ENCODE assay signal across 8 cellular contexts in the genomic region with DNA sequence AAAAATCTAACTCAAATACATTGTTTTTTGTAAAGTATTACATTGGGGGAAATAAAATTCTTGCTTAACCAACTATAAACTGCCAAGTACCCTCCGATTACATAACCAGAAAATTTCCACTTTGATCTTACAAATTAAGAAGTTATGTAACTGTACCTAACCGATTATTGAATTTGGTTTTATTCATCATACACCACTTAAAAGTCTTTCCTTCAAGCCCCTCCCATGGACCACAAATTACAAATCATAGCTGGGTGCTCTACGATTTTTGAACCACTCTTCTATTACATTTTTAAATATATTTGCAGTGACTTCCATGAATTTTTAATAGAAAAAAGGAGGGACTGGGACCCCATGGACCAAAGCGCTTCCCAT. TPM values are rescaled to one million over a fixed set of nuclear protein-coding genes. Genes with fewer than 3 reads are reported as not detected.
DNase-seq lines count a peak whose midpoint lies in the region; ATAC-seq and TF ChIP-seq lines count a peak whose summit lies in the region.

No MANE protein-coding gene starts in this region.

- 4 to 13% methylated on average over 4 of the region's 4 CpGs for WGBS in lung, 2 donors

- H3K4me1 ChIP-seq in HEK293 (ENCODE audit: control insufficient read depth, insufficient read depth, low read length): no peaks in the 10 kb centered on the region
- peaks cover 0 to 3% of the 10 kb centered on the region in 2 donors for H3K4me1 ChIP-seq in lung (ENCODE audit: control insufficient read depth in 2 of 2, insufficient read depth in 2 of 2, low read length in 2 of 2)

- H3K4me3 ChIP-seq in HEK293 (ENCODE audit: low read depth, low read length): peak overlapping the region; percentile 89
- peak overlapping the region; percentile 98 for H3K4me3 ChIP-seq in astrocyte of the spinal cord (ENCODE audit: low read depth, low read length)
- H3K4me3 ChIP-seq in lung: peak overlapping the region; percentile 99

- in situ Hi-C loops in ACHN (cut with HindIII; ENCODE audit: low pct_ligation_motif_present, low pct_unique_long_range_greater_than_20kb, low sequenced_read_pairs): no loop called here
- in situ Hi-C loops in astrocyte of the spinal cord (cut with HindIII; ENCODE audit: low sequenced_read_pairs): no loop called here

- peak; percentile 12 for DNase-seq in ACHN
- no peak for DNase-seq in astrocyte of the spinal cord (ENCODE audit: low read depth, low spot score)
- DNase-seq in lung (ENCODE audit: low spot score): no peak
- DNase-seq in NCI-H446 treated with DMSO at 0.1 percent for 48 hours (lab: John Stamatoyannopoulos, UW): no peak
- no peak for DNase-seq in NCI-H1436 treated with DMSO at 0.1 percent for 48 hours (lab: John Stamatoyannopoulos, UW)

- H3K9me3 ChIP-seq in HEK293 (ENCODE audit: control insufficient read depth, insufficient read depth, low read depth, low read length): no peaks in the 10 kb centered on the region
- peaks cover 0 to 3% of the 10 kb centered on the region in 2 donors for H3K9me3 ChIP-seq in lung (ENCODE audit: control insufficient read depth in 2 of 2, insufficient read depth in 1 of 2, low read length in 1 of 2)

- CTCF ChIA-PET in HEK293 (lab: Yijun Ruan, JAX): no interaction called here

- no peaks in the 10 kb centered on the region for H3K27me3 ChIP-seq in lung (ENCODE audit: control insufficient read depth, insufficient read depth)

- H3K36me3 ChIP-seq in HEK293 (ENCODE audit: control insufficient read depth in 2 of 2, insufficient read depth in 1 of 2, low read length in 2 of 2): peaks cover 4 to 8% of the 10 kb centered on the region in 2 experiments; a peak in 2 of 3 replicates
- no peaks in the 10 kb centered on the region for H3K36me3 ChIP-seq in lung (ENCODE audit: control insufficient read depth in 2 of 2, insufficient read depth in 2 of 2, low read length in 2 of 2)

- no peak for TF ChIP-seq CTCF in HEK293 (tag by site-specific recombination; IDR thresholded peaks at IDR 0.05)
- TF ChIP-seq CTCF in astrocyte of the spinal cord (IDR thresholded peaks at IDR 0.05; ENCODE audit: low read depth, low read length): no peak
- TF ChIP-seq CTCF in lung (IDR thresholded peaks at IDR 0.05; ENCODE audit: control extremely low read depth, extremely low read depth): no peak

- POLR2A ChIA-PET in HEK293 (lab: Yijun Ruan, JAX): interaction anchor here (0.9 to 1.8 kb wide), 11 partner anchors 10 to 444 kb away, joined by 3 to 16 read pairs (median 5); a partner anchor contains a TSS

- H3K27ac ChIP-seq in HEK293 (ENCODE audit: extremely low read depth, low read depth, low read length): peak overlapping the region; percentile 85
- peak overlapping the region; percentile 87 to 96 for H3K27ac ChIP-seq in lung (ENCODE audit: low read depth in 1 of 2, low read length in 1 of 2)

- no peak for ATAC-seq in lung (ENCODE audit: insufficient read depth, low FRiP score)
- ATAC-seq in HG03520 (IDR thresholded peaks at IDR 0.05; ENCODE audit: unreplicated experiment): no peak
- ATAC-seq in HG02759 (IDR thresholded peaks at IDR 0.05; ENCODE audit: unreplicated experiment): no peak

TF ChIP-seq in HEK293, 187 proteins besides CTCF, POLR2A, EP300 and RAD21:
- TF ChIP-seq KLF7 (tag by site-specific recombination; IDR thresholded peaks at IDR 0.05; ENCODE audit: borderline replicate concordance): no peak
- TF ChIP-seq SETDB1 (IDR thresholded peaks at IDR 0.05; ENCODE audit: insufficient read length, low read length): no peak
- TF ChIP-seq ZBTB20 (tag by site-specific recombination; IDR thresholded peaks at IDR 0.05): no peak
- TF ChIP-seq, protein P1, sequence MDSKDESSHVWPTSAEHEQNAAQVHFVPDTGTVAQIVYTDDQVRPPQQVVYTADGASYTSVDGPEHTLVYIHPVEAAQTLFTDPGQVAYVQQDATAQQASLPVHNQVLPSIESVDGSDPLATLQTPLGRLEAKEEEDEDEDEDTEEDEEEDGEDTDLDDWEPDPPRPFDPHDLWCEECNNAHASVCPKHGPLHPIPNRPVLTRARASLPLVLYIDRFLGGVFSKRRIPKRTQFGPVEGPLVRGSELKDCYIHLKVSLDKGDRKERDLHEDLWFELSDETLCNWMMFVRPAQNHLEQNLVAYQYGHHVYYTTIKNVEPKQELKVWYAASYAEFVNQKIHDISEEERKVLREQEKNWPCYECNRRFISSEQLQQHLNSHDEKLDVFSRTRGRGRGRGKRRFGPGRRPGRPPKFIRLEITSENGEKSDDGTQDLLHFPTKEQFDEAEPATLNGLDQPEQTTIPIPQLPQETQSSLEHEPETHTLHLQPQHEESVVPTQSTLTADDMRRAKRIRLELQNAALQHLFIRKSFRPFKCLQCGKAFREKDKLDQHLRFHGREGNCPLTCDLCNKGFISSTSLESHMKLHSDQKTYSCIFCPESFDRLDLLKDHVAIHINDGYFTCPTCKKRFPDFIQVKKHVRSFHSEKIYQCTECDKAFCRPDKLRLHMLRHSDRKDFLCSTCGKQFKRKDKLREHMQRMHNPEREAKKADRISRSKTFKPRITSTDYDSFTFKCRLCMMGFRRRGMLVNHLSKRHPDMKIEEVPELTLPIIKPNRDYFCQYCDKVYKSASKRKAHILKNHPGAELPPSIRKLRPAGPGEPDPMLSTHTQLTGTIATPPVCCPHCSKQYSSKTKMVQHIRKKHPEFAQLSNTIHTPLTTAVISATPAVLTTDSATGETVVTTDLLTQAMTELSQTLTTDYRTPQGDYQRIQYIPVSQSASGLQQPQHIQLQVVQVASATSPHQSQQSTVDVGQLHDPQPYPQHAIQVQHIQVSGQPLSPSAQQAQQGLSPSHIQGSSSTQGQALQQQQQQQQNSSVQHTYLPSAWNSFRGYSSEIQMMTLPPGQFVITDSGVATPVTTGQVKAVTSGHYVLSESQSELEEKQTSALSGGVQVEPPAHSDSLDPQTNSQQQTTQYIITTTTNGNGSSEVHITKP (tag by site-specific recombination; IDR thresholded peaks at IDR 0.05): no peak
- no peak for TF ChIP-seq SCRT1 (tag by site-specific recombination; IDR thresholded peaks at IDR 0.05; ENCODE audit: borderline replicate concordance)
- TF ChIP-seq, protein P2, sequence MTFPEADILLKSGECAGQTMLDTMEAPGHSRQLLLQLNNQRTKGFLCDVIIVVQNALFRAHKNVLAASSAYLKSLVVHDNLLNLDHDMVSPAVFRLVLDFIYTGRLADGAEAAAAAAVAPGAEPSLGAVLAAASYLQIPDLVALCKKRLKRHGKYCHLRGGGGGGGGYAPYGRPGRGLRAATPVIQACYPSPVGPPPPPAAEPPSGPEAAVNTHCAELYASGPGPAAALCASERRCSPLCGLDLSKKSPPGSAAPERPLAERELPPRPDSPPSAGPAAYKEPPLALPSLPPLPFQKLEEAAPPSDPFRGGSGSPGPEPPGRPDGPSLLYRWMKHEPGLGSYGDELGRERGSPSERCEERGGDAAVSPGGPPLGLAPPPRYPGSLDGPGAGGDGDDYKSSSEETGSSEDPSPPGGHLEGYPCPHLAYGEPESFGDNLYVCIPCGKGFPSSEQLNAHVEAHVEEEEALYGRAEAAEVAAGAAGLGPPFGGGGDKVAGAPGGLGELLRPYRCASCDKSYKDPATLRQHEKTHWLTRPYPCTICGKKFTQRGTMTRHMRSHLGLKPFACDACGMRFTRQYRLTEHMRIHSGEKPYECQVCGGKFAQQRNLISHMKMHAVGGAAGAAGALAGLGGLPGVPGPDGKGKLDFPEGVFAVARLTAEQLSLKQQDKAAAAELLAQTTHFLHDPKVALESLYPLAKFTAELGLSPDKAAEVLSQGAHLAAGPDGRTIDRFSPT (tag by site-specific recombination; IDR thresholded peaks at IDR 0.05): no peak
- TF ChIP-seq REPIN1 (tag by site-specific recombination; IDR thresholded peaks at IDR 0.05; ENCODE audit: low read depth): no peak
- TF ChIP-seq WT1 (tag by site-specific recombination; IDR thresholded peaks at IDR 0.05): no peak
- TF ChIP-seq GLIS1 (tag by site-specific recombination; IDR thresholded peaks at IDR 0.05): no peak
- TF ChIP-seq, protein P3, sequence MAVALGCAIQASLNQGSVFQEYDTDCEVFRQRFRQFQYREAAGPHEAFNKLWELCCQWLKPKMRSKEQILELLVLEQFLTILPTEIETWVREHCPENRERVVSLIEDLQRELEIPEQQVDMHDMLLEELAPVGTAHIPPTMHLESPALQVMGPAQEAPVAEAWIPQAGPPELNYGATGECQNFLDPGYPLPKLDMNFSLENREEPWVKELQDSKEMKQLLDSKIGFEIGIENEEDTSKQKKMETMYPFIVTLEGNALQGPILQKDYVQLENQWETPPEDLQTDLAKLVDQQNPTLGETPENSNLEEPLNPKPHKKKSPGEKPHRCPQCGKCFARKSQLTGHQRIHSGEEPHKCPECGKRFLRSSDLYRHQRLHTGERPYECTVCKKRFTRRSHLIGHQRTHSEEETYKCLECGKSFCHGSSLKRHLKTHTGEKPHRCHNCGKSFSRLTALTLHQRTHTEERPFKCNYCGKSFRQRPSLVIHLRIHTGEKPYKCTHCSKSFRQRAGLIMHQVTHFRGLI (tag by site-specific recombination; IDR thresholded peaks at IDR 0.05): no peak
- TF ChIP-seq ZNF311 (tag by site-specific recombination; IDR thresholded peaks at IDR 0.05; ENCODE audit: borderline replicate concordance): no peak
- TF ChIP-seq MYNN (tag by site-specific recombination; IDR thresholded peaks at IDR 0.05; ENCODE audit: borderline replicate concordance): no peak
- TF ChIP-seq ZNF239 (tag by site-specific recombination; IDR thresholded peaks at IDR 0.05): no peak
- no peak for TF ChIP-seq ZNF701 (tag by site-specific recombination; IDR thresholded peaks at IDR 0.05)
- TF ChIP-seq SP3 (tag by site-specific recombination; IDR thresholded peaks at IDR 0.05): no peak
- TF ChIP-seq ZNF114 (tag by site-specific recombination; IDR thresholded peaks at IDR 0.05): no peak
- TF ChIP-seq, protein P4, sequence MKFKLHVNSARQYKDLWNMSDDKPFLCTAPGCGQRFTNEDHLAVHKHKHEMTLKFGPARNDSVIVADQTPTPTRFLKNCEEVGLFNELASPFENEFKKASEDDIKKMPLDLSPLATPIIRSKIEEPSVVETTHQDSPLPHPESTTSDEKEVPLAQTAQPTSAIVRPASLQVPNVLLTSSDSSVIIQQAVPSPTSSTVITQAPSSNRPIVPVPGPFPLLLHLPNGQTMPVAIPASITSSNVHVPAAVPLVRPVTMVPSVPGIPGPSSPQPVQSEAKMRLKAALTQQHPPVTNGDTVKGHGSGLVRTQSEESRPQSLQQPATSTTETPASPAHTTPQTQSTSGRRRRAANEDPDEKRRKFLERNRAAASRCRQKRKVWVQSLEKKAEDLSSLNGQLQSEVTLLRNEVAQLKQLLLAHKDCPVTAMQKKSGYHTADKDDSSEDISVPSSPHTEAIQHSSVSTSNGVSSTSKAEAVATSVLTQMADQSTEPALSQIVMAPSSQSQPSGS (tag by site-specific recombination; IDR thresholded peaks at IDR 0.05; ENCODE audit: low read depth): no peak
TF ChIP-seq in HEK293: peak in this region for 0.

RNA-seq across cellular contexts. Expression of a gene that starts 0.6 kb away (rescaled TPM):
- 10 to 100 TPM; 11.1 to 42.0 TPM for total RNA-seq in lung
- 1 to 10 TPM; 3.2 to 4.5 TPM for polyA plus RNA-seq in lung
